Comparison of ENCODE assay signal across 17 cellular contexts in genomic region chr5:64518784-64519183, GRCh38. TPM values are rescaled to one million over a fixed set of nuclear protein-coding genes. Genes with fewer than 3 reads are reported as not detected.
DNase-seq lines count a peak whose midpoint lies in the region; ATAC-seq and TF ChIP-seq lines count a peak whose summit lies in the region.
"Had no signal": no experiment of that assay in that cellular context is flagged by ENCODE, and none has a peak within 500 bp of the region (broad histone marks: within the 10 kb centered on the region; RNA-seq: fewer than 3 reads in every experiment).

No MANE protein-coding gene starts in this region.

- H3K36me3 Mint-ChIP-seq in activated naive CD4-positive, alpha-beta T cell treated with anti-CD3 and anti-CD28 coated beads, Interleukin-2, amount 10 ng/mL, durations not matched to agents 7 days and 5 days, result no peaks in the 10 kb centered on the region
- H3K36me3 Mint-ChIP-seq: stimulated activated effector memory CD8-positive, alpha-beta T cell treated with anti-CD3 and anti-CD28 coated beads, Interleukin-12 subunit alpha, Interleukin-12 subunit beta, amount 100 ng/mL, for 72 hours had no signal

- H3K27me3 Mint-ChIP-seq in activated naive CD4-positive, alpha-beta T cell treated with anti-CD3 and anti-CD28 coated beads, Interleukin-2, amount 10 ng/mL, durations not matched to agents 7 days and 5 days, result no peaks in the 10 kb centered on the region

- H3K27ac ChIP-seq in gastroesophageal sphincter, result no peak overlapping the region
- H3K27ac ChIP-seq: body of pancreas had no signal

- H3K4me1 ChIP-seq in gastroesophageal sphincter, result no peaks in the 10 kb centered on the region
- H3K4me1 ChIP-seq: body of pancreas had no signal

- no peak for TF ChIP-seq EP300 in gastroesophageal sphincter (IDR thresholded peaks at IDR 0.05)

- TF ChIP-seq CTCF in gastroesophageal sphincter (IDR thresholded peaks at IDR 0.05), result no peak

- ATAC-seq in GM18499 (IDR thresholded peaks at IDR 0.05; ENCODE audit: insufficient read depth, unreplicated experiment), result peak; percentile 65
- peak; percentile 86 for ATAC-seq in GM19397 (IDR thresholded peaks at IDR 0.05; ENCODE audit: unreplicated experiment)
- peak; percentile 69 for ATAC-seq in HG02678 (IDR thresholded peaks at IDR 0.05; ENCODE audit: unreplicated experiment)
- peak; percentile 70 for ATAC-seq in HG03457 (IDR thresholded peaks at IDR 0.05; ENCODE audit: unreplicated experiment)
- no peak for ATAC-seq in gastroesophageal sphincter
- ATAC-seq: activated T-helper 17 cell treated with anti-CD3 and anti-CD28 coated beads, Interleukin-2, amount 50 U/mL, for 72 hours; body of pancreas had no signal

- H3K27me3 ChIP-seq in gastroesophageal sphincter, result no peaks in the 10 kb centered on the region
- H3K27me3 ChIP-seq: body of pancreas had no signal

- 60 to 100% methylated on average over 1 of the region's 2 CpGs for WGBS in gastroesophageal sphincter (ENCODE audit: low coverage in 1 of 2), 2 donors

- H3K9me3 ChIP-seq in gastroesophageal sphincter, result no peaks in the 10 kb centered on the region
- H3K9me3 ChIP-seq: body of pancreas had no signal

- no peak for DNase-seq in cerebellar cortex (ENCODE audit: low spot score)
- no peak for DNase-seq in activated naive CD4-positive, alpha-beta T cell treated with anti-CD3 and anti-CD28 coated beads, Interleukin-2, amount 10 ng/mL, durations not matched to agents 7 days and 5 days
- DNase-seq in HCEC 1CT, result no peak
- DNase-seq: activated CD4-positive, alpha-beta T cell treated with anti-CD3 and anti-CD28 coated beads for 4 hours; body of pancreas; GF-D8; kidney; stimulated activated CD4-positive, alpha-beta T cell treated with anti-CD3 and anti-CD28 coated beads, Interleukin-2, amount 100 ng/mL, for 24 hours; SW 1271 had no signal

- no peaks in the 10 kb centered on the region for H3K9me3 Mint-ChIP-seq in activated naive CD4-positive, alpha-beta T cell treated with anti-CD3 and anti-CD28 coated beads, Interleukin-2, amount 10 ng/mL, durations not matched to agents 7 days and 5 days
- H3K9me3 Mint-ChIP-seq: activated T-helper 17 cell treated with anti-CD3 and anti-CD28 coated beads, Interleukin-2, amount 50 U/mL, for 72 hours; stimulated activated effector memory CD8-positive, alpha-beta T cell treated with anti-CD3 and anti-CD28 coated beads, Interleukin-12 subunit alpha, Interleukin-12 subunit beta, amount 100 ng/mL, for 72 hours had no signal

- no peak overlapping the region for H3K4me3 Mint-ChIP-seq in activated naive CD4-positive, alpha-beta T cell treated with anti-CD3 and anti-CD28 coated beads, Interleukin-2, amount 10 ng/mL, durations not matched to agents 7 days and 5 days
- H3K4me3 Mint-ChIP-seq: activated T-helper 17 cell treated with anti-CD3 and anti-CD28 coated beads, Interleukin-2, amount 50 U/mL, for 72 hours; stimulated activated effector memory CD8-positive, alpha-beta T cell treated with anti-CD3 and anti-CD28 coated beads, Interleukin-12 subunit alpha, Interleukin-12 subunit beta, amount 100 ng/mL, for 72 hours had no signal

- CTCF ChIA-PET in activated naive CD4-positive, alpha-beta T cell treated with anti-CD3 and anti-CD28 coated beads, Interleukin-2, amount 10 ng/mL, durations not matched to agents 7 days and 5 days (lab: Charles Lee), result no interaction called here

- no peak for TF ChIP-seq POLR2A in gastroesophageal sphincter (IDR thresholded peaks at IDR 0.05)

- no peaks in the 10 kb centered on the region for H3K4me1 Mint-ChIP-seq in activated naive CD4-positive, alpha-beta T cell treated with anti-CD3 and anti-CD28 coated beads, Interleukin-2, amount 10 ng/mL, durations not matched to agents 7 days and 5 days
- H3K4me1 Mint-ChIP-seq: activated T-helper 17 cell treated with anti-CD3 and anti-CD28 coated beads, Interleukin-2, amount 50 U/mL, for 72 hours; stimulated activated effector memory CD8-positive, alpha-beta T cell treated with anti-CD3 and anti-CD28 coated beads, Interleukin-12 subunit alpha, Interleukin-12 subunit beta, amount 100 ng/mL, for 72 hours had no signal

- no peak overlapping the region for H3K4me3 ChIP-seq in gastroesophageal sphincter
- H3K4me3 ChIP-seq: body of pancreas had no signal

- H3K36me3 ChIP-seq in gastroesophageal sphincter, result no peaks in the 10 kb centered on the region

- no peak overlapping the region for H3K27ac Mint-ChIP-seq in activated naive CD4-positive, alpha-beta T cell treated with anti-CD3 and anti-CD28 coated beads, Interleukin-2, amount 10 ng/mL, durations not matched to agents 7 days and 5 days
- H3K27ac Mint-ChIP-seq: activated T-helper 17 cell treated with anti-CD3 and anti-CD28 coated beads, Interleukin-2, amount 50 U/mL, for 72 hours; stimulated activated effector memory CD8-positive, alpha-beta T cell treated with anti-CD3 and anti-CD28 coated beads, Interleukin-12 subunit alpha, Interleukin-12 subunit beta, amount 100 ng/mL, for 72 hours had no signal

RNA-seq across cellular contexts. Expression of gene RGS7BP, which starts 13.0 kb away (rescaled TPM):
- total RNA-seq in gastroesophageal sphincter, result 1 to 10 TPM; 1.5 to 4.4 (median 3.7) TPM
- total RNA-seq: activated T-helper 17 cell treated with anti-CD3 and anti-CD28 coated beads, Interleukin-2, amount 50 U/mL, for 72 hours; M059J had no signal
